Comparison of ENCODE assay signal across 1 cellular context in genomic region chr6:3247255-3248146, GRCh38.
TF ChIP-seq lines count a peak whose summit lies in the region.

No MANE protein-coding gene starts in this region.

TF ChIP-seq in SK-N-SH, 30 proteins besides CTCF, POLR2A, EP300 and RAD21 (continued from another document):
- TF ChIP-seq, protein P1, sequence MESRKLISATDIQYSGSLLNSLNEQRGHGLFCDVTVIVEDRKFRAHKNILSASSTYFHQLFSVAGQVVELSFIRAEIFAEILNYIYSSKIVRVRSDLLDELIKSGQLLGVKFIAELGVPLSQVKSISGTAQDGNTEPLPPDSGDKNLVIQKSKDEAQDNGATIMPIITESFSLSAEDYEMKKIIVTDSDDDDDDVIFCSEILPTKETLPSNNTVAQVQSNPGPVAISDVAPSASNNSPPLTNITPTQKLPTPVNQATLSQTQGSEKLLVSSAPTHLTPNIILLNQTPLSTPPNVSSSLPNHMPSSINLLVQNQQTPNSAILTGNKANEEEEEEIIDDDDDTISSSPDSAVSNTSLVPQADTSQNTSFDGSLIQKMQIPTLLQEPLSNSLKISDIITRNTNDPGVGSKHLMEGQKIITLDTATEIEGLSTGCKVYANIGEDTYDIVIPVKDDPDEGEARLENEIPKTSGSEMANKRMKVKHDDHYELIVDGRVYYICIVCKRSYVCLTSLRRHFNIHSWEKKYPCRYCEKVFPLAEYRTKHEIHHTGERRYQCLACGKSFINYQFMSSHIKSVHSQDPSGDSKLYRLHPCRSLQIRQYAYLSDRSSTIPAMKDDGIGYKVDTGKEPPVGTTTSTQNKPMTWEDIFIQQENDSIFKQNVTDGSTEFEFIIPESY (IDR thresholded peaks at IDR 0.05; ENCODE audit: borderline replicate concordance, low read depth) = no peak; the same call in 1 of the 2 replicates
- TF ChIP-seq TCF12 (IDR thresholded peaks at IDR 0.05) = peak; percentile 45
- peak; percentile 83 for TF ChIP-seq USF1 (IDR thresholded peaks at IDR 0.05; ENCODE audit: borderline replicate concordance, low read depth)
- TF ChIP-seq MEF2A (IDR thresholded peaks at IDR 0.05; ENCODE audit: borderline replicate concordance, low read depth) = no peak
- TF ChIP-seq, protein P2, sequence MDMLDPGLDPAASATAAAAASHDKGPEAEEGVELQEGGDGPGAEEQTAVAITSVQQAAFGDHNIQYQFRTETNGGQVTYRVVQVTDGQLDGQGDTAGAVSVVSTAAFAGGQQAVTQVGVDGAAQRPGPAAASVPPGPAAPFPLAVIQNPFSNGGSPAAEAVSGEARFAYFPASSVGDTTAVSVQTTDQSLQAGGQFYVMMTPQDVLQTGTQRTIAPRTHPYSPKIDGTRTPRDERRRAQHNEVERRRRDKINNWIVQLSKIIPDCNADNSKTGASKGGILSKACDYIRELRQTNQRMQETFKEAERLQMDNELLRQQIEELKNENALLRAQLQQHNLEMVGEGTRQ (IDR thresholded peaks at IDR 0.05; ENCODE audit: borderline replicate concordance, low read depth, low read length) = no peak
